Comparison of ENCODE assay signal across 22 cellular contexts in the genomic region with DNA sequence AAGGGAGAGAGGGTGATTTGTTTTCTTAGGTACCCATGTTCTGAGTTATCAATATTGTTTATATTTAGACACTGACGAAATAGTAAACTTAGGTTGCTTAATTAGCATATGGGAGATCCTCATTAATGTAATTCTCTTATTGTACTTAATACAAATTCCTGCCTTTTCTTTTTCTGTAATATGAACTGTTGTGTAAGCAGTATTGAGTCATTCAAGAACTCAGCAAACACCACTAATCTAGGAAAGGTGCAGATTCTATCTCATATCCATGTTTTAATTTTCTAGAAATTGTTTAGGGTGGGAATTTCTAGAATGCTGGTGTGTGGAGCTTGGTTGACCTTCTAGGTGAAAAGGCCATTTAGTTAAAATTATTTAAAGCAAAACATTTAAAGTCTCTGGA.
"Had no signal": no experiment of that assay in that cellular context is flagged by ENCODE, and none has a peak within 500 bp of the region (broad histone marks: within the 10 kb centered on the region; RNA-seq: fewer than 3 reads in every experiment).

No MANE protein-coding gene starts in this region.

- H3K9me3 ChIP-seq: ascending aorta, sigmoid colon, upper lobe of left lung had no signal

- H3K27me3 Mint-ChIP-seq: activated naive CD4-positive, alpha-beta T cell treated with anti-CD3 and anti-CD28 coated beads, Interleukin-2, amount 50 U/mL, for 24 hours; central memory CD8-positive, alpha-beta T cell had no signal

- H3K27ac ChIP-seq: ascending aorta, coronary artery, epithelial cell of prostate, foreskin keratinocyte, sigmoid colon, upper lobe of left lung had no signal

- H3K4me1 ChIP-seq: ascending aorta had no signal

- DNase-seq: activated CD4-positive, alpha-beta T cell treated with anti-CD3 and anti-CD28 coated beads for 1 hour; activated CD4-positive, alpha-beta T cell treated with anti-CD3 and anti-CD28 coated beads, Interleukin-2, amount 50 U/mL, for 1 hour; activated CD8-positive, alpha-beta T cell treated with anti-CD3 and anti-CD28 coated beads, Interleukin-2, amount 10 ng/mL, durations not matched to agents 7 days and 5 days; activated gamma-delta T cell treated with Interleukin-2 at 50 U/mL for 16 hours; endodermal cell; foreskin keratinocyte; kidney glomerular epithelial cell; left ventricle myocardium superior; mammary epithelial cell; midbrain; occipital lobe; posterior cingulate gyrus; sigmoid colon; stimulated activated CD4-positive, alpha-beta T cell treated with anti-CD3 and anti-CD28 coated beads, Interleukin-4, amount 100 ng/mL, for 1 hour; stimulated activated naive CD4-positive, alpha-beta T cell; T-helper 9 cell; upper lobe of left lung had no signal

- H3K4me3 Mint-ChIP-seq: activated CD8-positive, alpha-beta T cell treated with anti-CD3 and anti-CD28 coated beads, Interleukin-2, amount 10 ng/mL, durations not matched to agents 7 days and 5 days; activated naive CD4-positive, alpha-beta T cell treated with anti-CD3 and anti-CD28 coated beads, Interleukin-2, amount 50 U/mL, for 24 hours; central memory CD8-positive, alpha-beta T cell; endodermal cell had no signal

- H3K9me3 Mint-ChIP-seq: activated naive CD4-positive, alpha-beta T cell treated with anti-CD3 and anti-CD28 coated beads, Interleukin-2, amount 50 U/mL, for 24 hours; central memory CD8-positive, alpha-beta T cell; endodermal cell had no signal

- ATAC-seq: activated CD8-positive, alpha-beta T cell treated with anti-CD3 and anti-CD28 coated beads, Interleukin-2, amount 10 ng/mL, durations not matched to agents 7 days and 5 days; foreskin keratinocyte; left ventricle myocardium superior had no signal

- H3K4me3 ChIP-seq: ascending aorta, coronary artery, sigmoid colon, upper lobe of left lung had no signal

- H3K27me3 ChIP-seq: ascending aorta, foreskin keratinocyte, sigmoid colon, upper lobe of left lung had no signal

- H3K36me3 ChIP-seq: ascending aorta, sigmoid colon, upper lobe of left lung had no signal

- H3K27ac Mint-ChIP-seq: activated CD8-positive, alpha-beta T cell treated with anti-CD3 and anti-CD28 coated beads, Interleukin-2, amount 10 ng/mL, durations not matched to agents 7 days and 5 days; activated naive CD4-positive, alpha-beta T cell treated with anti-CD3 and anti-CD28 coated beads, Interleukin-2, amount 50 U/mL, for 24 hours; endodermal cell had no signal
